Comparison of ENCODE assay signal across 2 cellular contexts in the genomic region with DNA sequence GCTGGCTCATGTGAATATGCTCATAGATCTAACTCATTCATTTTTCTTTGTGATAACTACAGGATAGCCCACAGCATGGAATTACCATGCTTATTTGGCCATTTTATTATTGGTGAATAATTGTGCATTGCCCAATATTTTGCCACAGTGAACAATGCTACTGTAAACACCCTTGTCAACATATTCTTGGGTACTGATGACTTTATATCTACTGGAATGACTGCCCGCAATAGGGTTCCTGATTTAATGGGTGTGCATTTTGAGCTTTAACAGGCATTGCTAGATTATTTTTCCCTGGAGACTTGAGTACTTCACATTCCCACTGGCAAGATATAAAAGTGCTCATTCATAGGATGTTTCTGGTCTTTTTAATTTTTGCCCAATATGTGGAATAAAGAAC.
TF ChIP-seq lines count a peak whose summit lies in the region.

No MANE protein-coding gene starts in this region.

TF ChIP-seq in SK-N-SH, 30 proteins besides CTCF, POLR2A, EP300 and RAD21:
- TF ChIP-seq, protein P1, sequence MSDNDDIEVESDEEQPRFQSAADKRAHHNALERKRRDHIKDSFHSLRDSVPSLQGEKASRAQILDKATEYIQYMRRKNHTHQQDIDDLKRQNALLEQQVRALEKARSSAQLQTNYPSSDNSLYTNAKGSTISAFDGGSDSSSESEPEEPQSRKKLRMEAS (IDR thresholded peaks at IDR 0.05; ENCODE audit: low read depth), result no peak
- TF ChIP-seq, protein P2, sequence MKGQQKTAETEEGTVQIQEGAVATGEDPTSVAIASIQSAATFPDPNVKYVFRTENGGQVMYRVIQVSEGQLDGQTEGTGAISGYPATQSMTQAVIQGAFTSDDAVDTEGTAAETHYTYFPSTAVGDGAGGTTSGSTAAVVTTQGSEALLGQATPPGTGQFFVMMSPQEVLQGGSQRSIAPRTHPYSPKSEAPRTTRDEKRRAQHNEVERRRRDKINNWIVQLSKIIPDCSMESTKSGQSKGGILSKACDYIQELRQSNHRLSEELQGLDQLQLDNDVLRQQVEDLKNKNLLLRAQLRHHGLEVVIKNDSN (IDR thresholded peaks at IDR 0.05; ENCODE audit: borderline replicate concordance, low read depth), result no peak
- no peak for TF ChIP-seq NFIC (IDR thresholded peaks at IDR 0.05; ENCODE audit: borderline replicate concordance)
- no peak for TF ChIP-seq RFX5 (IDR thresholded peaks at IDR 0.05; ENCODE audit: low read length)
- no peak for TF ChIP-seq MXI1 (IDR thresholded peaks at IDR 0.05; ENCODE audit: low read depth, low read length)
- TF ChIP-seq, protein P3, sequence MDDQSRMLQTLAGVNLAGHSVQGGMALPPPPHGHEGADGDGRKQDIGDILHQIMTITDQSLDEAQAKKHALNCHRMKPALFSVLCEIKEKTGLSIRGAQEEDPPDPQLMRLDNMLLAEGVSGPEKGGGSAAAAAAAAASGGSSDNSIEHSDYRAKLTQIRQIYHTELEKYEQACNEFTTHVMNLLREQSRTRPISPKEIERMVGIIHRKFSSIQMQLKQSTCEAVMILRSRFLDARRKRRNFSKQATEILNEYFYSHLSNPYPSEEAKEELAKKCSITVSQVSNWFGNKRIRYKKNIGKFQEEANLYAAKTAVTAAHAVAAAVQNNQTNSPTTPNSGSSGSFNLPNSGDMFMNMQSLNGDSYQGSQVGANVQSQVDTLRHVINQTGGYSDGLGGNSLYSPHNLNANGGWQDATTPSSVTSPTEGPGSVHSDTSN (IDR thresholded peaks at IDR 0.05), result no peak
- TF ChIP-seq CHD2 (IDR thresholded peaks at IDR 0.05; ENCODE audit: low read length, partially characterized antibody), result no peak
- TF ChIP-seq RXRA (IDR thresholded peaks at IDR 0.05; ENCODE audit: borderline replicate concordance, low read depth), result no peak
- TF ChIP-seq, protein P4, sequence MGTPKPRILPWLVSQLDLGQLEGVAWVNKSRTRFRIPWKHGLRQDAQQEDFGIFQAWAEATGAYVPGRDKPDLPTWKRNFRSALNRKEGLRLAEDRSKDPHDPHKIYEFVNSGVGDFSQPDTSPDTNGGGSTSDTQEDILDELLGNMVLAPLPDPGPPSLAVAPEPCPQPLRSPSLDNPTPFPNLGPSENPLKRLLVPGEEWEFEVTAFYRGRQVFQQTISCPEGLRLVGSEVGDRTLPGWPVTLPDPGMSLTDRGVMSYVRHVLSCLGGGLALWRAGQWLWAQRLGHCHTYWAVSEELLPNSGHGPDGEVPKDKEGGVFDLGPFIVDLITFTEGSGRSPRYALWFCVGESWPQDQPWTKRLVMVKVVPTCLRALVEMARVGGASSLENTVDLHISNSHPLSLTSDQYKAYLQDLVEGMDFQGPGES (IDR thresholded peaks at IDR 0.05; ENCODE audit: low read depth, low read length), result no peak
- no peak for TF ChIP-seq TEAD4 (IDR thresholded peaks at IDR 0.05; ENCODE audit: borderline replicate concordance, insufficient read depth)
- no peak for TF ChIP-seq RCOR1 (IDR thresholded peaks at IDR 0.05; ENCODE audit: low read length)

TF ChIP-seq in SK-N-SH treated with all-trans-retinoic acid at 6 μM for 48 hours, 23 proteins besides CTCF, POLR2A, EP300 and RAD21:
- no peak for TF ChIP-seq ARNTL (CRISPR knock-in tag; IDR thresholded peaks at IDR 0.05; ENCODE audit: borderline replicate concordance, low read depth)
- TF ChIP-seq ZC3H10 (CRISPR knock-in tag; IDR thresholded peaks at IDR 0.05), result no peak
- TF ChIP-seq, protein P5, sequence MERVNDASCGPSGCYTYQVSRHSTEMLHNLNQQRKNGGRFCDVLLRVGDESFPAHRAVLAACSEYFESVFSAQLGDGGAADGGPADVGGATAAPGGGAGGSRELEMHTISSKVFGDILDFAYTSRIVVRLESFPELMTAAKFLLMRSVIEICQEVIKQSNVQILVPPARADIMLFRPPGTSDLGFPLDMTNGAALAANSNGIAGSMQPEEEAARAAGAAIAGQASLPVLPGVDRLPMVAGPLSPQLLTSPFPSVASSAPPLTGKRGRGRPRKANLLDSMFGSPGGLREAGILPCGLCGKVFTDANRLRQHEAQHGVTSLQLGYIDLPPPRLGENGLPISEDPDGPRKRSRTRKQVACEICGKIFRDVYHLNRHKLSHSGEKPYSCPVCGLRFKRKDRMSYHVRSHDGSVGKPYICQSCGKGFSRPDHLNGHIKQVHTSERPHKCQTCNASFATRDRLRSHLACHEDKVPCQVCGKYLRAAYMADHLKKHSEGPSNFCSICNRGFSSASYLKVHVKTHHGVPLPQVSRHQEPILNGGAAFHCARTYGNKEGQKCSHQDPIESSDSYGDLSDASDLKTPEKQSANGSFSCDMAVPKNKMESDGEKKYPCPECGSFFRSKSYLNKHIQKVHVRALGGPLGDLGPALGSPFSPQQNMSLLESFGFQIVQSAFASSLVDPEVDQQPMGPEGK (CRISPR knock-in tag; IDR thresholded peaks at IDR 0.05; ENCODE audit: borderline replicate concordance), result no peak
- no peak for TF ChIP-seq TCF4 (CRISPR knock-in tag; IDR thresholded peaks at IDR 0.05; ENCODE audit: borderline replicate concordance)
- TF ChIP-seq, protein P6, sequence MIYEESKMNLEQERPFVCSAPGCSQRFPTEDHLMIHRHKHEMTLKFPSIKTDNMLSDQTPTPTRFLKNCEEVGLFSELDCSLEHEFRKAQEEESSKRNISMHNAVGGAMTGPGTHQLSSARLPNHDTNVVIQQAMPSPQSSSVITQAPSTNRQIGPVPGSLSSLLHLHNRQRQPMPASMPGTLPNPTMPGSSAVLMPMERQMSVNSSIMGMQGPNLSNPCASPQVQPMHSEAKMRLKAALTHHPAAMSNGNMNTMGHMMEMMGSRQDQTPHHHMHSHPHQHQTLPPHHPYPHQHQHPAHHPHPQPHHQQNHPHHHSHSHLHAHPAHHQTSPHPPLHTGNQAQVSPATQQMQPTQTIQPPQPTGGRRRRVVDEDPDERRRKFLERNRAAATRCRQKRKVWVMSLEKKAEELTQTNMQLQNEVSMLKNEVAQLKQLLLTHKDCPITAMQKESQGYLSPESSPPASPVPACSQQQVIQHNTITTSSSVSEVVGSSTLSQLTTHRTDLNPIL (CRISPR knock-in tag; IDR thresholded peaks at IDR 0.05; ENCODE audit: low read depth), result no peak
- TF ChIP-seq, protein P7, sequence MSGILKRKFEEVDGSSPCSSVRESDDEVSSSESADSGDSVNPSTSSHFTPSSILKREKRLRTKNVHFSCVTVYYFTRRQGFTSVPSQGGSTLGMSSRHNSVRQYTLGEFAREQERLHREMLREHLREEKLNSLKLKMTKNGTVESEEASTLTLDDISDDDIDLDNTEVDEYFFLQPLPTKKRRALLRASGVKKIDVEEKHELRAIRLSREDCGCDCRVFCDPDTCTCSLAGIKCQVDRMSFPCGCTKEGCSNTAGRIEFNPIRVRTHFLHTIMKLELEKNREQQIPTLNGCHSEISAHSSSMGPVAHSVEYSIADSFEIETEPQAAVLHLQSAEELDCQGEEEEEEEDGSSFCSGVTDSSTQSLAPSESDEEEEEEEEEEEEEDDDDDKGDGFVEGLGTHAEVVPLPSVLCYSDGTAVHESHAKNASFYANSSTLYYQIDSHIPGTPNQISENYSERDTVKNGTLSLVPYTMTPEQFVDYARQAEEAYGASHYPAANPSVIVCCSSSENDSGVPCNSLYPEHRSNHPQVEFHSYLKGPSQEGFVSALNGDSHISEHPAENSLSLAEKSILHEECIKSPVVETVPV (CRISPR knock-in tag; IDR thresholded peaks at IDR 0.05), result no peak
- TF ChIP-seq RARB (CRISPR knock-in tag; IDR thresholded peaks at IDR 0.05), result no peak
- TF ChIP-seq ZFP30 (CRISPR knock-in tag; IDR thresholded peaks at IDR 0.05), result no peak
- TF ChIP-seq PPARA (CRISPR knock-in tag; IDR thresholded peaks at IDR 0.05; ENCODE audit: borderline replicate concordance), result no peak
- no peak for TF ChIP-seq OSR1 (CRISPR knock-in tag; IDR thresholded peaks at IDR 0.05)
- TF ChIP-seq GLIS3 (CRISPR knock-in tag; IDR thresholded peaks at IDR 0.05), result no peak
